Comparison of ENCODE assay signal across 16 cellular contexts in genomic region chr5:112116372-112116771, GRCh38.
DNase-seq lines count a peak whose midpoint lies in the region; ATAC-seq, FAIRE-seq and TF ChIP-seq lines count a peak whose summit lies in the region.
"Had no signal": no experiment of that assay in that cellular context is flagged by ENCODE, and none has a peak within 500 bp of the region (broad histone marks: within the 10 kb centered on the region; RNA-seq: fewer than 3 reads in every experiment).

No MANE protein-coding gene starts in this region.

- TF ChIP-seq CTCF in GM12878 (IDR thresholded peaks at IDR 0.05 in 2 of 3, conservative IDR thresholded peaks at IDR 0.05 in 1 of 3; ENCODE audit: control insufficient read depth in 2 of 3, extremely low read depth in 1 of 3, insufficient read depth in 1 of 3, low read depth in 3 of 3, low read length in 3 of 3), result no peak
- TF ChIP-seq CTCF in PC-9 (conservative IDR thresholded peaks at IDR 0.05), result no peak

- peak overlapping the region; percentile 58 for H3K27ac ChIP-seq in GM12878 (ENCODE audit: control insufficient read depth, insufficient read depth)
- H3K27ac ChIP-seq in PC-9, result no peak overlapping the region
- H3K27ac ChIP-seq: BLaER1 treated with 17β-estradiol and CSF1 and Interleukin-3, amounts not matched to agents 10 nM and 100 nM had no signal

- TF ChIP-seq POLR2A in GM12878 (IDR thresholded peaks at IDR 0.05; ENCODE audit: low read depth, low read length), result no peak

- H3K4me3 ChIP-seq in GM12878 (0 out of 2 replicates have a peak overlapping the region, but pooled peaks have one; percentile 8), PC-9 (no peak overlapping the region)
- H3K4me3 ChIP-seq: BLaER1 treated with 17β-estradiol and CSF1 and Interleukin-3, amounts not matched to agents 10 nM and 100 nM had no signal

- no peaks in the 10 kb centered on the region for H3F3A ChIP-seq in PC-9 (ENCODE audit: insufficient read depth, low read depth)

- in situ Hi-C loops in GM12878 (cut with MboI), result no loop called here

- peak overlapping the region; percentile 66; the same call in 1 of the 2 replicates for H3K4me2 ChIP-seq in GM12878 (ENCODE audit: control insufficient read depth, insufficient read depth)
- no peak overlapping the region for H3K4me2 ChIP-seq in PC-9
- H3K4me2 ChIP-seq: BLaER1 treated with 17β-estradiol and CSF1 and Interleukin-3, amounts not matched to agents 10 nM and 100 nM had no signal

- H3K9me2 ChIP-seq in PC-9 (ENCODE audit: insufficient read depth), result no peaks in the 10 kb centered on the region

- no peaks in the 10 kb centered on the region for H3K27me3 ChIP-seq in GM12878 (replicated peaks in 1 of 2; ENCODE audit: control insufficient read depth in 2 of 2, insufficient read depth in 2 of 2, low read length in 1 of 2)
- H3K27me3 ChIP-seq in PC-9 (ENCODE audit: insufficient read depth, low read depth), result peaks cover 4% of the 10 kb centered on the region; the same call in 1 of the 2 replicates
- H3K27me3 ChIP-seq: BLaER1 treated with 17β-estradiol and CSF1 and Interleukin-3, amounts not matched to agents 10 nM and 100 nM had no signal

- H4K20me1 ChIP-seq in GM12878 (ENCODE audit: control insufficient read depth, insufficient read depth) (no peaks in the 10 kb centered on the region), PC-9 (ENCODE audit: insufficient read depth) (no peaks in the 10 kb centered on the region)
- H4K20me1 ChIP-seq: BLaER1 treated with 17β-estradiol and CSF1 and Interleukin-3, amounts not matched to agents 10 nM and 100 nM had no signal

- H3K36me3 ChIP-seq in GM12878 (ENCODE audit: control insufficient read depth in 2 of 2, insufficient read depth in 2 of 2, low read length in 1 of 2), result no peaks in the 10 kb centered on the region
- no peaks in the 10 kb centered on the region for H3K36me3 ChIP-seq in PC-9 (ENCODE audit: low read depth)
- H3K36me3 ChIP-seq: BLaER1 treated with 17β-estradiol and CSF1 and Interleukin-3, amounts not matched to agents 10 nM and 100 nM had no signal

- TF ChIP-seq EP300 in GM12878 (IDR thresholded peaks at IDR 0.05; ENCODE audit: borderline replicate concordance in 1 of 2, control insufficient read depth in 1 of 2, low read depth in 2 of 2, low read length in 2 of 2), result peak in 1 of 2 experiments; percentile 82; a peak in 1 of 4 replicates

- intact Hi-C loops in GM12878 (cut with micrococcal nuclease; ENCODE audit: unreplicated experiment) (loop anchor here (5.0 kb wide), 2 partner anchors 94 to 109 kb away; no protein-coding TSS in a partner anchor), PC-9 (cut with micrococcal nuclease; ENCODE audit: unreplicated experiment) (no loop called here)

- H3K79me2 ChIP-seq in GM12878 (ENCODE audit: control insufficient read depth, insufficient read depth, low read length) (no peaks in the 10 kb centered on the region), PC-9 (ENCODE audit: low read depth) (no peaks in the 10 kb centered on the region)

- no peak overlapping the region for H3K9ac ChIP-seq in GM12878 (ENCODE audit: control insufficient read depth, insufficient read depth, low read length)
- H3K9ac ChIP-seq: BLaER1 treated with 17β-estradiol and CSF1 and Interleukin-3, amounts not matched to agents 10 nM and 100 nM had no signal

- no peak overlapping the region for H2AFZ ChIP-seq in GM12878 (ENCODE audit: control insufficient read depth, low read depth, low read length)
- H2AFZ ChIP-seq in PC-9, result no peak overlapping the region

- ATAC-seq in GM18907 (IDR thresholded peaks at IDR 0.05; ENCODE audit: unreplicated experiment) (peak; percentile 66), GM21576 (IDR thresholded peaks at IDR 0.05; ENCODE audit: unreplicated experiment) (peak; percentile 68), HG03139 (IDR thresholded peaks at IDR 0.05; ENCODE audit: unreplicated experiment) (peak; percentile 47), GM12878 (peak; percentile 80), HG03159 (IDR thresholded peaks at IDR 0.05; ENCODE audit: unreplicated experiment) (no peak)
- ATAC-seq: HCT116 had no signal

- no peak for TF ChIP-seq RAD21 in GM12878 (IDR thresholded peaks at IDR 0.05; ENCODE audit: insufficient read depth, low read depth, low read length)

- H3K4me1 ChIP-seq in GM12878 (ENCODE audit: control insufficient read depth, insufficient read depth, low read length), result peaks cover 24% of the 10 kb centered on the region
- H3K4me1 ChIP-seq in PC-9 (replicated peaks; ENCODE audit: insufficient read depth), result no peaks in the 10 kb centered on the region

- peak; percentile 66 for DNase-seq in GM12878 (ENCODE audit: low read depth, low spot score)
- no peak for DNase-seq in PC-9
- DNase-seq in GM19240 (ENCODE audit: insufficient read length, low spot score), result no peak
- DNase-seq in NCI-H1417 (lab: John Stamatoyannopoulos, UW), result no peak
- DNase-seq: activated CD8-positive, alpha-beta memory T cell treated with anti-CD3 and anti-CD28 coated beads for 24 hours; EL; NCI-H2171; occipital lobe had no signal

- H3K9me3 ChIP-seq in GM12878 (replicated peaks; ENCODE audit: control insufficient read depth, insufficient read depth, low read length) (peaks cover 14% of the 10 kb centered on the region; the same call in 2 of the 3 replicates), PC-9 (ENCODE audit: insufficient read depth, low read depth) (no peaks in the 10 kb centered on the region)

- BruUV-seq in GM12878 (replicated peaks; lab: Mats Ljungman, UMichigan) (no TSS peak), PC-9 (replicated peaks; lab: Mats Ljungman, UMichigan) (no TSS peak)

- POLR2A ChIA-PET in GM12878 (lab: Charles Lee) (no interaction called here), PC-9 (lab: Charles Lee; ENCODE audit: unreplicated experiment) (no interaction called here)

- FAIRE-seq in GM12878 (lab: Jason Lieb, UNC), result no peak
- FAIRE-seq: HTR-8/SVneo, keratinocyte had no signal

- RAD21 ChIA-PET in GM12878 (lab: Charles Lee; ENCODE audit: unreplicated experiment), result interaction anchor here (1.0 kb wide), 1 partner anchor 40 kb away, joined by 3 read pairs; no protein-coding TSS in a partner anchor

- CTCF ChIA-PET in GM12878 (lab: Yijun Ruan, JAX), result no interaction called here
- CTCF ChIA-PET in PC-9 (lab: Charles Lee), result no interaction called here

- SMC1A ChIA-PET in GM12878 (lab: Charles Lee; ENCODE audit: uncharacterized antibody, unreplicated experiment), result interaction anchor here (0.9 to 3.2 kb wide), 3 partner anchors 14 to 29 kb away, joined by 3 to 18 read pairs (median 3); no protein-coding TSS in a partner anchor

TF ChIP-seq in GM12878, 131 proteins besides CTCF, POLR2A, EP300 and RAD21 (continues in another document):
- TF ChIP-seq ATF2 (IDR thresholded peaks at IDR 0.05; ENCODE audit: low read length) (peak; percentile 58; the same call in 1 of the 2 replicates), ZNF24 (IDR thresholded peaks at IDR 0.05) (no peak), MXI1 (IDR thresholded peaks at IDR 0.05; ENCODE audit: low read depth, low read length) (no peak), ETV6 (conservative IDR thresholded peaks at IDR 0.05 in 1 of 2, IDR thresholded peaks at IDR 0.05 in 1 of 2; ENCODE audit: borderline replicate concordance in 1 of 2, low read depth in 1 of 2) (no peak), NR2C2 (IDR thresholded peaks at IDR 0.05; ENCODE audit: borderline replicate concordance, control insufficient read depth, insufficient read length, low read depth) (no peak), DPF2 (IDR thresholded peaks at IDR 0.05) (peak; percentile 46; the same call in 1 of the 2 replicates), ZBTB4 (CRISPR knock-in tag; IDR thresholded peaks at IDR 0.05) (no peak), PAX5 (IDR thresholded peaks at IDR 0.05; ENCODE audit: borderline replicate concordance, low read depth, low read length) (no peak), KAT2A (conservative IDR thresholded peaks at IDR 0.05; ENCODE audit: control insufficient read depth, low read depth, low read length) (no peak), BRCA1 (IDR thresholded peaks at IDR 0.05; ENCODE audit: low read depth, low read length) (no peak)
